17 cellular contexts compared by ENCODE assay signal in the genomic region with DNA sequence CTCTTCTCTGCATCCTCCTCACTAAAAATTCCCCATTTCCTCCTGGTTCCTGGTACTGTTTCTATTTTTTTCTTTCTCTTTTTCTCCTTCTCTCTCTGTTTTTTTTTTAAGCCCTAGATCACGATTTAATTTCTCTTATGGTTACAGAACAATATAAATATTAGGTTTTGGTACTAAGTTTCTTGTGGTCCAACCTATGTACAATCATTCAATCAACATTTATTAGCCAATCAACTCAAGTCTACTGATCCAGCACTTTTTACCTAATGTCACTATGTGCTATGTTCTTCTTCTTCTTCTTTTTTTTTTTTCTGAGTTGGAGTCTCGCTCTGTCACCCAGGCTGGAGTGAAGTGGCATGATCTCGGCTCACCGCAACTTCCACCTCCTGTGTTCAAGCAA. TPM values are rescaled to one million over a fixed set of nuclear protein-coding genes. Genes with fewer than 3 reads are reported as not detected.
DNase-seq lines count a peak whose midpoint lies in the region; ATAC-seq and TF ChIP-seq lines count a peak whose summit lies in the region.
"Had no signal": no experiment of that assay in that cellular context is flagged by ENCODE, and none has a peak within 500 bp of the region (broad histone marks: within the 10 kb centered on the region; RNA-seq: fewer than 3 reads in every experiment).

No MANE protein-coding gene starts in this region.

- no peaks in the 10 kb centered on the region for H3K9me2 ChIP-seq in PC-3 (replicated peaks; ENCODE audit: low read length)

- TF ChIP-seq CTCF in PC-3 (conservative IDR thresholded peaks at IDR 0.05; ENCODE audit: low read depth, low read length), result no peak
- no peak for TF ChIP-seq CTCF in breast epithelium (IDR thresholded peaks at IDR 0.05)
- TF ChIP-seq CTCF in osteocyte (IDR thresholded peaks at IDR 0.05), result no peak
- TF ChIP-seq CTCF in upper lobe of right lung (IDR thresholded peaks at IDR 0.05), result no peak

- H3K27me3 ChIP-seq in PC-3 (ENCODE audit: low read length) (no peaks in the 10 kb centered on the region), breast epithelium (no peaks in the 10 kb centered on the region), upper lobe of right lung (no peaks in the 10 kb centered on the region)

- peak overlapping the region; percentile 94 for H3K27ac Mint-ChIP-seq in osteocyte (ENCODE audit: unreplicated experiment)
- H3K27ac Mint-ChIP-seq: activated T-helper 17 cell treated with anti-CD3 and anti-CD28 coated beads, Interleukin-2, amount 50 U/mL, for 72 hours; GM23338; mesothelial cell of epicardium had no signal

- CTCF ChIA-PET in PC-3 (lab: Charles Lee), result no interaction called here

- no peak for DNase-seq in PC-3
- no peak for DNase-seq in breast epithelium (ENCODE audit: low spot score in 2 of 2)
- DNase-seq in osteocyte (ENCODE audit: extremely low spot score, unreplicated experiment), result no peak
- no peak for DNase-seq in upper lobe of right lung
- DNase-seq in NCI-H1092 treated with DMSO at 0.1 percent for 48 hours (lab: John Stamatoyannopoulos, UW), result no peak
- DNase-seq in activated CD8-positive, alpha-beta memory T cell treated with anti-CD3 and anti-CD28 coated beads, Interleukin-2, amount 50 U/mL, for 4 hours, result no peak
- DNase-seq in NCI-H2196 treated with DMSO at 0.1 percent for 48 hours (lab: John Stamatoyannopoulos, UW; ENCODE audit: unreplicated experiment), result no peak
- DNase-seq: activated CD4-positive, CD25-positive, alpha-beta regulatory T cell treated with anti-CD3 and anti-CD28 coated beads, Interleukin-2, amount 50 U/mL, for 72 hours; kidney; NCI-H2171; retina; stimulated activated naive CD4-positive, alpha-beta T cell treated with Interleukin-2 at 50 U/mL for 16 hours had no signal

- peak overlapping the region; percentile 80 for H3K4me2 ChIP-seq in PC-3 (ENCODE audit: low read length)

- H3F3A ChIP-seq in PC-3 (ENCODE audit: low read length, unreplicated experiment), result no peaks in the 10 kb centered on the region

- H3K9me3 Mint-ChIP-seq in osteocyte (ENCODE audit: unreplicated experiment), result no peaks in the 10 kb centered on the region
- H3K9me3 Mint-ChIP-seq: activated T-helper 17 cell treated with anti-CD3 and anti-CD28 coated beads, Interleukin-2, amount 50 U/mL, for 72 hours; GM23338; neural progenitor cell had no signal

- peak overlapping the region; percentile 50; the same call in 1 of the 2 replicates for H3K9ac ChIP-seq in PC-3 (ENCODE audit: low read length)
- H3K9ac ChIP-seq: neural progenitor cell had no signal

- BruUV-seq in PC-3 (replicated peaks; lab: Mats Ljungman, UMichigan), result no TSS peak

- no peak overlapping the region; the same call in 1 of the 2 replicates for H2AFZ ChIP-seq in PC-3 (ENCODE audit: low read length)
- H2AFZ ChIP-seq: neural progenitor cell had no signal

- intact Hi-C loops in PC-3 (cut with micrococcal nuclease) (no loop called here), breast epithelium (cut with DNase I; ENCODE audit: low total_unique reads) (loop anchor here (5.0 kb wide), 1 partner anchor 615 kb away; no protein-coding TSS in a partner anchor), upper lobe of right lung (cut with DNase I) (no loop called here)

- H3K4me1 ChIP-seq in PC-3 (ENCODE audit: insufficient read depth, low read length) (peaks cover 26% of the 10 kb centered on the region), breast epithelium (peaks cover 4% of the 10 kb centered on the region in 2 donors), upper lobe of right lung (peaks cover 12% of the 10 kb centered on the region)

- no peak for TF ChIP-seq POLR2A in breast epithelium (IDR thresholded peaks at IDR 0.05)

- H3K4me1 Mint-ChIP-seq in osteocyte (ENCODE audit: unreplicated experiment), result peaks cover 50% of the 10 kb centered on the region
- H3K4me1 Mint-ChIP-seq: activated T-helper 17 cell treated with anti-CD3 and anti-CD28 coated beads, Interleukin-2, amount 50 U/mL, for 72 hours had no signal

- peaks cover 6% of the 10 kb centered on the region for H3K27me3 Mint-ChIP-seq in osteocyte (ENCODE audit: unreplicated experiment)

- no peaks in the 10 kb centered on the region for H3K36me3 ChIP-seq in PC-3 (ENCODE audit: low read depth, low read length)
- H3K36me3 ChIP-seq in breast epithelium, result no peaks in the 10 kb centered on the region
- H3K36me3 ChIP-seq in upper lobe of right lung, result no peaks in the 10 kb centered on the region
- H3K36me3 ChIP-seq: neural progenitor cell, SJSA1 had no signal

- H4K20me1 ChIP-seq in PC-3 (ENCODE audit: low read length), result no peaks in the 10 kb centered on the region

- H3K36me3 Mint-ChIP-seq in osteocyte (ENCODE audit: unreplicated experiment), result no peaks in the 10 kb centered on the region
- H3K36me3 Mint-ChIP-seq: mesothelial cell of epicardium, neural progenitor cell had no signal

- POLR2A ChIA-PET in PC-3 (lab: Charles Lee; ENCODE audit: unreplicated experiment), result no interaction called here

- peak overlapping the region; percentile 41 for H3K4me3 Mint-ChIP-seq in osteocyte (ENCODE audit: unreplicated experiment)
- H3K4me3 Mint-ChIP-seq: activated T-helper 17 cell treated with anti-CD3 and anti-CD28 coated beads, Interleukin-2, amount 50 U/mL, for 72 hours; GM23338; mesothelial cell of epicardium had no signal

- H3K4me3 ChIP-seq in PC-3 (ENCODE audit: low read length), result peak overlapping the region; percentile 50; the same call in 1 of the 2 replicates
- H3K4me3 ChIP-seq in breast epithelium, result peak overlapping the region in 1 of 3 donors; percentile 57
- H3K4me3 ChIP-seq in upper lobe of right lung, result no peak overlapping the region
- H3K4me3 ChIP-seq: GM23338, SJSA1 had no signal

- peaks cover 17% of the 10 kb centered on the region; the same call in 1 of the 2 replicates for H3K79me2 ChIP-seq in PC-3 (ENCODE audit: low read length)

- ATAC-seq in PC-3 (no peak), upper lobe of right lung (no peak)
- ATAC-seq: activated T-helper 17 cell treated with anti-CD3 and anti-CD28 coated beads, Interleukin-2, amount 50 U/mL, for 72 hours had no signal

- H3K9me3 ChIP-seq in PC-3 (ENCODE audit: low read length) (no peaks in the 10 kb centered on the region), breast epithelium (no peaks in the 10 kb centered on the region), upper lobe of right lung (no peaks in the 10 kb centered on the region)
- H3K9me3 ChIP-seq: SJSA1 had no signal

- H3K27ac ChIP-seq in PC-3 (ENCODE audit: low read length) (peak overlapping the region; percentile 89), breast epithelium (peak overlapping the region; percentile 83 to 92), upper lobe of right lung (peak overlapping the region; percentile 66)
- H3K27ac ChIP-seq: neural progenitor cell, SJSA1 had no signal

RNA-seq across cellular contexts. Expression of a gene that starts 12.6 kb away (rescaled TPM):
- total RNA-seq in PC-3 (2014; rRNA removed) (6.9 and 7.9 TPM in 2 replicates), breast epithelium (10 to 100 TPM in 2 of 3 donors, 1 to 10 TPM in 1; 3.8 to 19.6 (median 14.1) TPM), osteocyte (3.7 and 3.8 TPM in 2 replicates), upper lobe of right lung (4.3 TPM)
- total RNA-seq: SJSA1 had no signal

RNA-seq across cellular contexts. Expression of a gene that starts 17.5 kb away (rescaled TPM):
- total RNA-seq in PC-3 (2014; rRNA removed) (47.9 and 57.4 TPM in 2 replicates), breast epithelium (10 to 100 TPM; 28.3 to 66.6 (median 55.7) TPM), osteocyte (57.3 and 59.0 TPM in 2 replicates), upper lobe of right lung (47.8 TPM)

RNA-seq across cellular contexts. Expression of a gene that starts 29.3 kb away (rescaled TPM):
- total RNA-seq in PC-3 (2014; rRNA removed) (45.7 and 58.6 TPM in 2 replicates), breast epithelium (10 to 100 TPM; 24.3 to 35.4 (median 32.5) TPM), osteocyte (33.2 and 35.9 TPM in 2 replicates), upper lobe of right lung (21.4 TPM)

RNA-seq across cellular contexts. Expression of a gene that starts 42.4 kb away (rescaled TPM):
- total RNA-seq in PC-3 (2014; rRNA removed), result 2.0 and 4.4 TPM in 2 replicates
- total RNA-seq in breast epithelium, result 10 to 100 TPM; 12.6 to 16.4 (median 12.7) TPM
- total RNA-seq in osteocyte, result 3.3 and 3.7 TPM in 2 replicates
- total RNA-seq in upper lobe of right lung, result 20.8 TPM
